ENCODE assay signal across 1 cellular context in the genomic region with DNA sequence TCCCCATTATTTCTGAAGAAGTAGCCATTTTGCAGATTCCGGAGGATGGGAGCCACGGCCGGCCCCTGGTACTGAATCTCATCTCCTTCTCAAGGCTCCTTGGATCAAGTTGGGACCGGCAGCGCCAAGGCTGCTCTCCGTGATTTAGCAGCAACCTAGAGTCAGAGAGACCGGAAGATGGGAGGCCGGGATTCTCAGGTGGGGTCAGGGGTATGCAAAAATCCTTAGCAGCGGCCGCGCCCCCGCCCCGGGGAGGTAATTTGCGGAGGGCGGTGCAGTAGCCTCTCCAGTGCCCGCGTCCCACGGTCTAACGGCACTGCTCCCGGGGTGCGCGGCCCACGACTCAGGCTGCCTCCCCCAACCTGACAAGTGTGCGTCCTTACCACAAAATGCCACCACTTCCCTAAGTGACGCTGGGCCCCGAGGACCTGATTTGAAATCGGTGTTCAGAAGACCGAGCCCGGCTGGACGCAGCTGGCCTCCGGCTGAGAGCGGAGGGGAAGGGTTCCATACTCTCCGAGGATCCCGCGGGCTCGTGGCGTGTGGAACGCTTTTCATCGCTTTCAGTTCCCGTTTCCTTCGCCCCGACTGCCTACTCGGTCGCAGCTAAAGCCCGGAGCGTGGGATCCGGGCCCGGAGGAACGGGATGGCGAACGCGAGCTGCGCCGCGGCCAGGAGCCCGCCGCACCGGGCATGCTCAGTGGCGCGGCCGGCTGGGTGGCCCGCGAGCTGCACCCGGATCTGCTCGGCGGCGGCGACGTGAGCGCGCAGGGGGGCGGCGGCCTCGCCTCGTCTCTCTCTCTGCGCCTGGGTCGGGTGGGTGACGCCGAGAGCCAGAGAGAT.
TF ChIP-seq lines count a peak whose summit lies in the region.

A gene with protein sequence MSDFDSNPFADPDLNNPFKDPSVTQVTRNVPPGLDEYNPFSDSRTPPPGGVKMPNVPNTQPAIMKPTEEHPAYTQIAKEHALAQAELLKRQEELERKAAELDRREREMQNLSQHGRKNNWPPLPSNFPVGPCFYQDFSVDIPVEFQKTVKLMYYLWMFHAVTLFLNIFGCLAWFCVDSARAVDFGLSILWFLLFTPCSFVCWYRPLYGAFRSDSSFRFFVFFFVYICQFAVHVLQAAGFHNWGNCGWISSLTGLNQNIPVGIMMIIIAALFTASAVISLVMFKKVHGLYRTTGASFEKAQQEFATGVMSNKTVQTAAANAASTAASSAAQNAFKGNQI (plus strand): TSS at position 787 of the 843 bp plus-strand sequence. CDS start 55 bp downstream, at position 842.

TF ChIP-seq in HepG2, 621 proteins besides CTCF, POLR2A, EP300 and RAD21 (continued from another document and continues in another):
- TF ChIP-seq, protein P1, sequence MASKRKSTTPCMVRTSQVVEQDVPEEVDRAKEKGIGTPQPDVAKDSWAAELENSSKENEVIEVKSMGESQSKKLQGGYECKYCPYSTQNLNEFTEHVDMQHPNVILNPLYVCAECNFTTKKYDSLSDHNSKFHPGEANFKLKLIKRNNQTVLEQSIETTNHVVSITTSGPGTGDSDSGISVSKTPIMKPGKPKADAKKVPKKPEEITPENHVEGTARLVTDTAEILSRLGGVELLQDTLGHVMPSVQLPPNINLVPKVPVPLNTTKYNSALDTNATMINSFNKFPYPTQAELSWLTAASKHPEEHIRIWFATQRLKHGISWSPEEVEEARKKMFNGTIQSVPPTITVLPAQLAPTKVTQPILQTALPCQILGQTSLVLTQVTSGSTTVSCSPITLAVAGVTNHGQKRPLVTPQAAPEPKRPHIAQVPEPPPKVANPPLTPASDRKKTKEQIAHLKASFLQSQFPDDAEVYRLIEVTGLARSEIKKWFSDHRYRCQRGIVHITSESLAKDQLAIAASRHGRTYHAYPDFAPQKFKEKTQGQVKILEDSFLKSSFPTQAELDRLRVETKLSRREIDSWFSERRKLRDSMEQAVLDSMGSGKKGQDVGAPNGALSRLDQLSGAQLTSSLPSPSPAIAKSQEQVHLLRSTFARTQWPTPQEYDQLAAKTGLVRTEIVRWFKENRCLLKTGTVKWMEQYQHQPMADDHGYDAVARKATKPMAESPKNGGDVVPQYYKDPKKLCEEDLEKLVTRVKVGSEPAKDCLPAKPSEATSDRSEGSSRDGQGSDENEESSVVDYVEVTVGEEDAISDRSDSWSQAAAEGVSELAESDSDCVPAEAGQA (IDR thresholded peaks at IDR 0.05; ENCODE audit: low read depth): no peak
- TF ChIP-seq, protein P1 (CRISPR knock-in tag; IDR thresholded peaks at IDR 0.05; ENCODE audit: borderline replicate concordance): 0 out of 2 replicates have a peak, but pooled peaks have one; percentile 53
- TF ChIP-seq, protein P2, sequence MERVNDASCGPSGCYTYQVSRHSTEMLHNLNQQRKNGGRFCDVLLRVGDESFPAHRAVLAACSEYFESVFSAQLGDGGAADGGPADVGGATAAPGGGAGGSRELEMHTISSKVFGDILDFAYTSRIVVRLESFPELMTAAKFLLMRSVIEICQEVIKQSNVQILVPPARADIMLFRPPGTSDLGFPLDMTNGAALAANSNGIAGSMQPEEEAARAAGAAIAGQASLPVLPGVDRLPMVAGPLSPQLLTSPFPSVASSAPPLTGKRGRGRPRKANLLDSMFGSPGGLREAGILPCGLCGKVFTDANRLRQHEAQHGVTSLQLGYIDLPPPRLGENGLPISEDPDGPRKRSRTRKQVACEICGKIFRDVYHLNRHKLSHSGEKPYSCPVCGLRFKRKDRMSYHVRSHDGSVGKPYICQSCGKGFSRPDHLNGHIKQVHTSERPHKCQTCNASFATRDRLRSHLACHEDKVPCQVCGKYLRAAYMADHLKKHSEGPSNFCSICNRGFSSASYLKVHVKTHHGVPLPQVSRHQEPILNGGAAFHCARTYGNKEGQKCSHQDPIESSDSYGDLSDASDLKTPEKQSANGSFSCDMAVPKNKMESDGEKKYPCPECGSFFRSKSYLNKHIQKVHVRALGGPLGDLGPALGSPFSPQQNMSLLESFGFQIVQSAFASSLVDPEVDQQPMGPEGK (CRISPR knock-in tag; IDR thresholded peaks at IDR 0.05): no peak; the same call in none of the 2 replicates
- TF ChIP-seq LCORL (IDR thresholded peaks at IDR 0.05) (no peak), LCORL (CRISPR knock-in tag; IDR thresholded peaks at IDR 0.05) (peak; percentile 68; the same call in 1 of the 2 replicates), KLF15 (CRISPR knock-in tag; IDR thresholded peaks at IDR 0.05; ENCODE audit: borderline replicate concordance) (no peak), NFIB (CRISPR knock-in tag; IDR thresholded peaks at IDR 0.05; ENCODE audit: borderline replicate concordance) (no peak), HCFC1 (IDR thresholded peaks at IDR 0.05; ENCODE audit: low read depth, low read length) (peak; percentile 27; the same call in 1 of the 2 replicates), ZNF749 (CRISPR knock-in tag; IDR thresholded peaks at IDR 0.05; ENCODE audit: borderline replicate concordance) (peak; percentile 59; the same call in 1 of the 2 replicates), ZNF20 (CRISPR knock-in tag; IDR thresholded peaks at IDR 0.05) (peak; percentile 14; the same call in 1 of the 2 replicates), CENPT (CRISPR knock-in tag; IDR thresholded peaks at IDR 0.05; ENCODE audit: low read depth) (peak; percentile 29; the same call in 1 of the 2 replicates), ZNF33B (CRISPR knock-in tag; IDR thresholded peaks at IDR 0.05) (peak; percentile 7; the same call in 1 of the 2 replicates), ZNF335 (CRISPR knock-in tag; IDR thresholded peaks at IDR 0.05) (0 out of 2 replicates have a peak, but pooled peaks have one; percentile 25), TGIF2 (CRISPR knock-in tag; IDR thresholded peaks at IDR 0.05) (0 out of 2 replicates have a peak, but pooled peaks have one; percentile 8), NFATC3 (CRISPR knock-in tag; IDR thresholded peaks at IDR 0.05) (0 out of 2 replicates have a peak, but pooled peaks have one; percentile 68), JUN (CRISPR knock-in tag; IDR thresholded peaks at IDR 0.05) (0 out of 2 replicates have a peak, but pooled peaks have one; percentile 19), SOX13 (IDR thresholded peaks at IDR 0.05) (no peak), SOX13 (CRISPR knock-in tag; conservative IDR thresholded peaks at IDR 0.05 in 1 of 2, IDR thresholded peaks at IDR 0.05 in 1 of 2) (peak in 1 of 2 experiments; percentile 5; a peak in 1 of 4 replicates), KDM5A (IDR thresholded peaks at IDR 0.05; ENCODE audit: borderline replicate concordance, low read length) (peak; percentile 62; the same call in 1 of the 2 replicates), ARNT2 (CRISPR knock-in tag; IDR thresholded peaks at IDR 0.05; ENCODE audit: low read depth) (peak; percentile 60; the same call in 1 of the 2 replicates), ZNF792 (CRISPR knock-in tag; IDR thresholded peaks at IDR 0.05) (peak; percentile 80), SALL2 (CRISPR knock-in tag; IDR thresholded peaks at IDR 0.05) (peak; percentile 67), MYNN (CRISPR knock-in tag; IDR thresholded peaks at IDR 0.05; ENCODE audit: low read depth) (0 out of 2 replicates have a peak, but pooled peaks have one; percentile 48), MTF2 (CRISPR knock-in tag; IDR thresholded peaks at IDR 0.05; ENCODE audit: borderline replicate concordance) (0 out of 2 replicates have a peak, but pooled peaks have one; percentile 35), PHF5A (CRISPR knock-in tag; IDR thresholded peaks at IDR 0.05; ENCODE audit: low read depth, unreplicated experiment) (no peak), HOXA5 (CRISPR knock-in tag; IDR thresholded peaks at IDR 0.05) (peak; percentile 11; the same call in 1 of the 2 replicates), ZSCAN21 (CRISPR knock-in tag; IDR thresholded peaks at IDR 0.05; ENCODE audit: borderline replicate concordance) (peak; percentile 80; the same call in 1 of the 2 replicates), NFIC (IDR thresholded peaks at IDR 0.05; ENCODE audit: low read length) (no peak), MTA1 (CRISPR knock-in tag; IDR thresholded peaks at IDR 0.05; ENCODE audit: borderline replicate concordance) (0 out of 2 replicates have a peak, but pooled peaks have one; percentile 47), ZNF615 (CRISPR knock-in tag; IDR thresholded peaks at IDR 0.05; ENCODE audit: borderline replicate concordance) (0 out of 2 replicates have a peak, but pooled peaks have one; percentile 8), TBX3 (IDR thresholded peaks at IDR 0.05; ENCODE audit: borderline replicate concordance) (no peak), CCAR2 (optimal IDR thresholded peaks at IDR 0.05; ENCODE audit: low read depth, low read length) (no peak), ZNF331 (CRISPR knock-in tag; IDR thresholded peaks at IDR 0.05) (peak; percentile 87)
- TF ChIP-seq, protein P3, sequence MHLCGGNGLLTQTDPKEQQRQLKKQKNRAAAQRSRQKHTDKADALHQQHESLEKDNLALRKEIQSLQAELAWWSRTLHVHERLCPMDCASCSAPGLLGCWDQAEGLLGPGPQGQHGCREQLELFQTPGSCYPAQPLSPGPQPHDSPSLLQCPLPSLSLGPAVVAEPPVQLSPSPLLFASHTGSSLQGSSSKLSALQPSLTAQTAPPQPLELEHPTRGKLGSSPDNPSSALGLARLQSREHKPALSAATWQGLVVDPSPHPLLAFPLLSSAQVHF (CRISPR knock-in tag; IDR thresholded peaks at IDR 0.05): 0 out of 2 replicates have a peak, but pooled peaks have one; percentile 41
- TF ChIP-seq, protein P4, sequence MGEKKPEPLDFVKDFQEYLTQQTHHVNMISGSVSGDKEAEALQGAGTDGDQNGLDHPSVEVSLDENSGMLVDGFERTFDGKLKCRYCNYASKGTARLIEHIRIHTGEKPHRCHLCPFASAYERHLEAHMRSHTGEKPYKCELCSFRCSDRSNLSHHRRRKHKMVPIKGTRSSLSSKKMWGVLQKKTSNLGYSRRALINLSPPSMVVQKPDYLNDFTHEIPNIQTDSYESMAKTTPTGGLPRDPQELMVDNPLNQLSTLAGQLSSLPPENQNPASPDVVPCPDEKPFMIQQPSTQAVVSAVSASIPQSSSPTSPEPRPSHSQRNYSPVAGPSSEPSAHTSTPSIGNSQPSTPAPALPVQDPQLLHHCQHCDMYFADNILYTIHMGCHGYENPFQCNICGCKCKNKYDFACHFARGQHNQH (CRISPR knock-in tag; IDR thresholded peaks at IDR 0.05): no peak
- TF ChIP-seq, protein P5, sequence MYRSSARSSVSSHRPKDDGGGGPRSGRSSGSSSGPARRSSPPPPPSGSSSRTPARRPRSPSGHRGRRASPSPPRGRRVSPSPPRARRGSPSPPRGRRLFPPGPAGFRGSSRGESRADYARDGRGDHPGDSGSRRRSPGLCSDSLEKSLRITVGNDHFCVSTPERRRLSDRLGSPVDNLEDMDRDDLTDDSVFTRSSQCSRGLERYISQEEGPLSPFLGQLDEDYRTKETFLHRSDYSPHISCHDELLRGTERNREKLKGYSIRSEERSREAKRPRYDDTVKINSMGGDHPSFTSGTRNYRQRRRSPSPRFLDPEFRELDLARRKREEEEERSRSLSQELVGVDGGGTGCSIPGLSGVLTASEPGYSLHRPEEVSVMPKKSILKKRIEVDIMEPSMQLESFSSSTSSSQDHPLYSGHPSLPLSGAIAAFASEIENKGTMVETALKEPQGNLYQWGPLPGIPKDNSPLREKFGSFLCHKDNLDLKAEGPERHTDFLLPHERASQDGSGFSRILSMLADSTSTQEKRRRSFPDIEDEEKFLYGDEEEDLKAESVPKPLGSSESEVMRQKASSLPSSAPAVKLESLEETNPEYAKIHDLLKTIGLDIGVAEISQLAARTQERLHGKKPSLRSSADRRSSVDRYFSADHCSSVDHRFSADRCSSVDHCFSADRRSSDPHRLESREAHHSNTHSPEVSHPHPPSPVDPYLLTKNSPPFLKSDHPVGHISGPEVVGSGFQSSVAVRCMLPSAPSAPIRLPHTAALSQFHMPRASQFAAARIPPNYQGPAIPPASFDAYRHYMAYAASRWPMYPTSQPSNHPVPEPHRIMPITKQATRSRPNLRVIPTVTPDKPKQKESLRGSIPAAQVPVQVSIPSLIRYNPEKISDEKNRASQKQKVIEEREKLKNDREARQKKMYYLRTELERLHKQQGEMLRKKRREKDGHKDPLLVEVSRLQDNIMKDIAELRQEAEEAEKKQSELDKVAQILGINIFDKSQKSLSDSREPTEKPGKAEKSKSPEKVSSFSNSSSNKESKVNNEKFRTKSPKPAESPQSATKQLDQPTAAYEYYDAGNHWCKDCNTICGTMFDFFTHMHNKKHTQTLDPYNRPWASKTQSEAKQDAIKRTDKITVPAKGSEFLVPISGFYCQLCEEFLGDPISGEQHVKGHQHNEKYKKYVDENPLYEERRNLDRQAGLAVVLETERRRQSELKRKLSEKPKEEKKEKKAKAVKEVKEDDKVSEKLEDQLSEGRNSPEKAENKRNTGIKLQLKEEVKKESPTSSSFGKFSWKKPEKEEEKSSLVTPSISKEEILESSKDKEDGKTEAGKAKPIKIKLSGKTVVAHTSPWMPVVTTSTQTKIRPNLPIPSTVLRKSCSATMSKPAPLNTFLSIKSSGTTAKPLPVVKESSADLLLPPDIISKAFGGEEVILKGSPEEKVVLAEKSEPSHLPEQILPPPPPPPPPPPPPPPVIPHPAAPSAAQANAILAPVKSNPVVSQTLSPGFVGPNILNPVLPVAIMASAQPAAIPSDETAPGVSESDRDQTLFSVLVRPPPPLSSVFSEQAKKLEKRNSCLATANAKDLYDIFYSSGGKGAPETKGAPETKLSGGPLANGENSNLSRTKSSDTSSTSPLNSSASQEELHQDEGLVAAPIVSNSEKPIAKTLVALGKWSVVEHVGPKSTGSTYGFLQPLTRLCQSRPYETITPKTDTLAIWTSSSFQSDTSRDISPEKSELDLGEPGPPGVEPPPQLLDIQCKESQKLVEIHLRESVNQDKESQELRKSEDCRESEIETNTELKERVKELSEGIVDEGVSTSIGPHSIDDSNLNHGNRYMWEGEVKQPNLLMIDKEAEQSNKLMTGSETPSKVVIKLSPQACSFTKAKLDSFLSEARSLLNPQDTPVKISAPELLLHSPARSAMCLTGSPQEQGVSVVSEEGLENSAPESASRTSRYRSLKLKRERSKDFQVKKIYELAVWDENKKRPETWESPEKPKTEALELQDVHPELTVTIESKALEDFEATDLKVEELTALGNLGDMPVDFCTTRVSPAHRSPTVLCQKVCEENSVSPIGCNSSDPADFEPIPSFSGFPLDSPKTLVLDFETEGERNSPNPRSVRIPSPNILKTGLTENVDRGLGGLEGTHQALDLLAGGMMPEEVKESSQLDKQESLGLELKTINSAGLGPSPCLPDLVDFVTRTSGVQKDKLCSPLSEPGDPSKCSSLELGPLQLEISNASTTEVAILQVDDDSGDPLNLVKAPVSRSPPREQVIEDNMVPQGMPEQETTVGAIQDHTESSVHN (CRISPR knock-in tag; IDR thresholded peaks at IDR 0.05): no peak
